Comparison of ENCODE assay signal across 8 cellular contexts in the genomic region with DNA sequence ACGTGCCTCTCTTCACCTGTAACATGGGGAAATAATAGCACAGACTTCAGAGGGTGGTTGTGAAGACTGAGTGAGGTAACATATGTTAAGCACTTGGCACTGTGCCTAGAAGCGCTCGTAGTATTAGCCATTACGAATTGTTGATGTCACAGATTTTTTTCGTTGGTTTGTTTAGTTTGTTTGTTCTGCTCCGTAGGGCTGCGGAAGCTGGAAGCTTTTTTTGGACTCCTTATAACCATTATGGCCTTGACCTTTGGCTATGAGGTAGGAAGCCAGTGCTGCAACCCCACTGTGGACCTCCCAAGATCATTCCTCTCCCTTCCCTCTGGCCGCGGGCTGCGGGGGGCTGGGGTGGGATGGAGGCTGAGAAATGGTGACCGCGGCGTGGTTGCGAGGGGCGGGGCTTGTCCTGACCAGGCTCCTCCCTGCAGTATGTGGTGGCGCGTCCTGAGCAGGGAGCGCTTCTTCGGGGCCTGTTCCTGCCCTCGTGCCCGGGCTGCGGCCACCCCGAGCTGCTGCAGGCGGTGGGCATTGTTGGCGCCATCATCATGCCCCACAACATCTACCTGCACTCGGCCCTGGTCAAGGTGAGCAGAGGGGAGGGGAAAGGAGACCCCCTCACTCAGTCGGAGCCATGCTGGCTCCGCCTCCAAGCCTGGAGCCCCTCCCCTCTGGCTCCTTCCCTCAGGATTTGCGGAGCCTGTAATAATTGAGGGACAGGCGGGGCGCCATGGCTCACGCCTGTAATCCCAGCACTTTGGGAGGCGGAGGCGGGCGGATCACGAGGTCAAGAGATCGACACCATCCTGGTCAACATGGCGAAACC. TPM values are rescaled to one million over a fixed set of nuclear protein-coding genes. Genes with fewer than 3 reads are reported as not detected.
A peak's percentile ranks its signal among the peaks of the same experiment; 100 is the strongest.
DNase-seq lines count a peak whose midpoint lies in the region; ATAC-seq, FAIRE-seq and TF ChIP-seq lines count a peak whose summit lies in the region.

No MANE protein-coding gene starts in this region.

- H3K4me1 Mint-ChIP-seq in activated naive CD4-positive, alpha-beta T cell treated with anti-CD3 and anti-CD28 coated beads for 36 hours (ENCODE audit: low read depth), result peaks cover 5% of the 10 kb centered on the region

- H3K9me2 ChIP-seq in neural cell (ENCODE audit: insufficient read depth, low read length), result no peaks in the 10 kb centered on the region

- TF ChIP-seq CTCF in fibroblast of lung (conservative IDR thresholded peaks at IDR 0.05 in 1 of 2, IDR thresholded peaks at IDR 0.05 in 1 of 2; ENCODE audit: low read depth in 1 of 2, low read length in 2 of 2), result no peak
- TF ChIP-seq CTCF in neural cell (IDR thresholded peaks at IDR 0.05; ENCODE audit: poor library complexity, severe bottlenecking), result no peak

- TF ChIP-seq RAD21 in neural cell (conservative IDR thresholded peaks at IDR 0.05), result no peak

- H3K79me2 ChIP-seq in fibroblast of lung (ENCODE audit: control insufficient read depth, insufficient read depth, low read length) (no peaks in the 10 kb centered on the region), neural cell (replicated peaks; ENCODE audit: insufficient read depth, low read length) (no peaks in the 10 kb centered on the region)

- no peaks in the 10 kb centered on the region for H3K9me3 ChIP-seq in SJCRH30 (replicated peaks)
- no peaks in the 10 kb centered on the region for H3K9me3 ChIP-seq in fibroblast of lung (ENCODE audit: control insufficient read depth, insufficient read depth, low read depth, low read length)
- H3K9me3 ChIP-seq in neural cell (ENCODE audit: low read length), result no peaks in the 10 kb centered on the region

- H3K27me3 ChIP-seq in SJCRH30 (no peaks in the 10 kb centered on the region; the same call in 1 of the 2 replicates), fibroblast of lung (ENCODE audit: control insufficient read depth, insufficient read depth, low read length) (no peaks in the 10 kb centered on the region), neural cell (ENCODE audit: insufficient read depth, low read depth, low read length) (peaks cover 7% of the 10 kb centered on the region)

- peak overlapping the region; percentile 80 for H2AFZ ChIP-seq in fibroblast of lung (ENCODE audit: low read length)
- no peak overlapping the region for H2AFZ ChIP-seq in neural cell (ENCODE audit: low read depth, low read length)

- intact Hi-C loops in activated naive CD4-positive, alpha-beta T cell treated with anti-CD3 and anti-CD28 coated beads for 36 hours (cut with micrococcal nuclease), result no loop called here

- no peaks in the 10 kb centered on the region for H3K36me3 Mint-ChIP-seq in activated naive CD4-positive, alpha-beta T cell treated with anti-CD3 and anti-CD28 coated beads for 36 hours (ENCODE audit: low read depth)

- CTCF ChIA-PET in activated naive CD4-positive, alpha-beta T cell treated with anti-CD3 and anti-CD28 coated beads for 36 hours (lab: Charles Lee), result interaction anchor here (0.9 kb wide), 1 partner anchor 86 kb away, joined by 3 read pairs; no protein-coding TSS in a partner anchor

- H3K27me3 Mint-ChIP-seq in activated naive CD4-positive, alpha-beta T cell treated with anti-CD3 and anti-CD28 coated beads for 36 hours (ENCODE audit: low read depth), result no peaks in the 10 kb centered on the region

- FAIRE-seq in GM12892 (lab: Jason Lieb, UNC), result no peak

- no peak for TF ChIP-seq POLR2A in GM12892 (IDR thresholded peaks at IDR 0.05; ENCODE audit: low read depth, low read length)

- no peak for DNase-seq in activated naive CD4-positive, alpha-beta T cell treated with anti-CD3 and anti-CD28 coated beads for 36 hours
- DNase-seq in activated naive CD4-positive, alpha-beta T cell treated with Interleukin-2 at 50 U/mL for 16 hours, result no peak
- DNase-seq in SJCRH30 (peak; percentile 57 to 76), fibroblast of lung (ENCODE audit: low read depth in 2 of 2) (peak; percentile 40 to 91), GM12892 (ENCODE audit: insufficient read length) (no peak)

- H3K4me2 ChIP-seq in fibroblast of lung (ENCODE audit: extremely low read depth, insufficient read depth, low read length) (peak overlapping the region; percentile 66), neural cell (ENCODE audit: low read length) (no peak overlapping the region)

- H3K9ac ChIP-seq in fibroblast of lung (ENCODE audit: insufficient read depth, low read length), result peak overlapping the region; percentile 16
- no peak overlapping the region for H3K9ac ChIP-seq in neural cell (ENCODE audit: low read length)

- H3K4me1 ChIP-seq in SJCRH30, result peaks cover 8% of the 10 kb centered on the region; the same call in 1 of the 2 replicates
- peaks cover 5% of the 10 kb centered on the region for H3K4me1 ChIP-seq in fibroblast of lung (ENCODE audit: control insufficient read depth, extremely low read depth, insufficient read depth, low read length)

- no peaks in the 10 kb centered on the region for H3K36me3 ChIP-seq in SJCRH30
- H3K36me3 ChIP-seq in fibroblast of lung (ENCODE audit: control insufficient read depth, insufficient read depth, low read length), result no peaks in the 10 kb centered on the region
- H3K36me3 ChIP-seq in neural cell (ENCODE audit: insufficient read depth, low read length), result no peaks in the 10 kb centered on the region

- H3K4me3 ChIP-seq in SJCRH30 (peak overlapping the region; percentile 48), fibroblast of lung (replicated peaks in 1 of 4; ENCODE audit: control extremely low read depth in 1 of 4, insufficient read depth in 1 of 4, low read depth in 3 of 4, low read length in 4 of 4) (peak overlapping the region; percentile 8 to 53 (median 29)), neural cell (ENCODE audit: low read length) (peak overlapping the region; percentile 33)

- H3F3A ChIP-seq in neural cell (ENCODE audit: insufficient read depth, low read length, poor library complexity, severe bottlenecking), result no peaks in the 10 kb centered on the region

- no peak for ATAC-seq in GM21786 (IDR thresholded peaks at IDR 0.05; ENCODE audit: unreplicated experiment)
- ATAC-seq in GM21576 (IDR thresholded peaks at IDR 0.05; ENCODE audit: unreplicated experiment), result no peak

- H3K27ac Mint-ChIP-seq in activated naive CD4-positive, alpha-beta T cell treated with anti-CD3 and anti-CD28 coated beads for 36 hours, result no peak overlapping the region

- H4K20me1 ChIP-seq in fibroblast of lung (ENCODE audit: control insufficient read depth, extremely low read depth, insufficient read depth, low read length) (no peaks in the 10 kb centered on the region), neural cell (ENCODE audit: insufficient read depth) (no peaks in the 10 kb centered on the region)

- no peak for TF ChIP-seq EP300 in neural cell (conservative IDR thresholded peaks at IDR 0.05; ENCODE audit: poor library complexity, severe bottlenecking)

- H3K9me3 Mint-ChIP-seq in activated naive CD4-positive, alpha-beta T cell treated with anti-CD3 and anti-CD28 coated beads for 36 hours, result no peaks in the 10 kb centered on the region

- peak overlapping the region; percentile 38 for H3K4me3 Mint-ChIP-seq in activated naive CD4-positive, alpha-beta T cell treated with anti-CD3 and anti-CD28 coated beads for 36 hours

- peak overlapping the region; percentile 8; the same call in 1 of the 2 replicates for H3K27ac ChIP-seq in SJCRH30
- no peak overlapping the region for H3K27ac ChIP-seq in fibroblast of lung (ENCODE audit: insufficient read depth, low read length)
- H3K27ac ChIP-seq in neural cell (ENCODE audit: low read length), result no peak overlapping the region

RNA-seq across cellular contexts. Expression of a gene that starts 5.5 kb away (rescaled TPM):
- total RNA-seq in activated naive CD4-positive, alpha-beta T cell treated with anti-CD3 and anti-CD28 coated beads for 36 hours, result not detected
- 0.35 and 0.36 TPM in 2 replicates for total RNA-seq in SJCRH30 (2014; rRNA removed; shearing (Covaris generic))
- 0.17 and 0.26 TPM in 2 replicates for total RNA-seq in fibroblast of lung
- polyA plus RNA-seq in fibroblast of lung (0.02 and 0.03 TPM in 2 replicates), neural cell (0.04 TPM in 1 of 2 replicates, not detected in the other)
- polyA plus RNA-seq in fibroblast of lung (2012), result 0.06 and 0.09 TPM in 2 replicates
- polyA minus RNA-seq in fibroblast of lung (ENCODE audit: low replicate concordance) (not detected in 2 replicates), neural cell (0.49 TPM in 1 of 2 replicates, not detected in the other)
- polyA plus RNA-seq in GM12892 (2012; ENCODE audit: missing spikeins), result 0.30 TPM

RNA-seq across cellular contexts. Expression of a gene that starts 12.1 kb away (rescaled TPM):
- total RNA-seq in activated naive CD4-positive, alpha-beta T cell treated with anti-CD3 and anti-CD28 coated beads for 36 hours, result 10 to 100 TPM; 26.1 to 26.2 TPM
- 61.5 and 69.9 TPM in 2 replicates for total RNA-seq in SJCRH30 (2014; rRNA removed; shearing (Covaris generic))
- 40.6 and 45.4 TPM in 2 replicates for total RNA-seq in fibroblast of lung
- polyA plus RNA-seq in fibroblast of lung, result 69.6 and 71.6 TPM in 2 replicates
- 70.4 and 72.5 TPM in 2 replicates for polyA plus RNA-seq in fibroblast of lung (2012)
- 344 and 363 TPM in 2 replicates for polyA minus RNA-seq in fibroblast of lung (ENCODE audit: low replicate concordance)
- polyA plus RNA-seq in neural cell, result 0.97 and 1.3 TPM in 2 replicates
- polyA minus RNA-seq in neural cell, result 5.6 and 6.8 TPM in 2 replicates
- 32.1 TPM for polyA plus RNA-seq in GM12892 (2012; ENCODE audit: missing spikeins)

RNA-seq across cellular contexts. Expression of a gene that starts 30.9 kb away (rescaled TPM):
- not detected for total RNA-seq in activated naive CD4-positive, alpha-beta T cell treated with anti-CD3 and anti-CD28 coated beads for 36 hours
- not detected in 2 replicates for total RNA-seq in SJCRH30 (2014; rRNA removed; shearing (Covaris generic))
- total RNA-seq in fibroblast of lung, result under 0.01 and 0.17 TPM in 2 replicates
- polyA plus RNA-seq in fibroblast of lung, result not detected in 2 replicates
- not detected in 2 replicates for polyA plus RNA-seq in fibroblast of lung (2012)
- polyA minus RNA-seq in fibroblast of lung (ENCODE audit: low replicate concordance), result not detected in 2 replicates
- polyA plus RNA-seq in neural cell, result not detected in 2 replicates
- 1.2 TPM in 1 of 2 replicates, not detected in the other for polyA minus RNA-seq in neural cell
- not detected for polyA plus RNA-seq in GM12892 (2012; ENCODE audit: missing spikeins)

RNA-seq across cellular contexts. Expression of a gene that starts 31.3 kb away (rescaled TPM):
- total RNA-seq in activated naive CD4-positive, alpha-beta T cell treated with anti-CD3 and anti-CD28 coated beads for 36 hours, result not detected
- 0.02 and 0.03 TPM in 2 replicates for total RNA-seq in SJCRH30 (2014; rRNA removed; shearing (Covaris generic))
- total RNA-seq in fibroblast of lung, result not detected in 2 replicates
- polyA plus RNA-seq in fibroblast of lung (not detected in 2 replicates), neural cell (0.06 TPM in 1 of 2 replicates, not detected in the other)
- not detected in 2 replicates for polyA plus RNA-seq in fibroblast of lung (2012)
- polyA minus RNA-seq in fibroblast of lung (ENCODE audit: low replicate concordance) (not detected in 2 replicates), neural cell (not detected in 2 replicates)
- polyA plus RNA-seq in GM12892 (2012; ENCODE audit: missing spikeins), result 0.68 TPM

Comparison
In these comparisons a context has a peak if more than half of its experiments do, and no peak if none do; other contexts are left out.
1. DNase-seq: peak in SJCRH30 (2 of 2) and fibroblast of lung (2 of 2); none in activated naive CD4-positive, alpha-beta T cell treated with anti-CD3 and anti-CD28 coated beads for 36 hours (single experiment), activated naive CD4-positive, alpha-beta T cell treated with Interleukin-2 at 50 U/mL for 16 hours (single experiment) and GM12892 (single experiment).
2. Peak in every context shown above with its lines, with median percentiles within 50 percentile points of each other: H3K4me3 ChIP-seq.